In the genomic region with DNA sequence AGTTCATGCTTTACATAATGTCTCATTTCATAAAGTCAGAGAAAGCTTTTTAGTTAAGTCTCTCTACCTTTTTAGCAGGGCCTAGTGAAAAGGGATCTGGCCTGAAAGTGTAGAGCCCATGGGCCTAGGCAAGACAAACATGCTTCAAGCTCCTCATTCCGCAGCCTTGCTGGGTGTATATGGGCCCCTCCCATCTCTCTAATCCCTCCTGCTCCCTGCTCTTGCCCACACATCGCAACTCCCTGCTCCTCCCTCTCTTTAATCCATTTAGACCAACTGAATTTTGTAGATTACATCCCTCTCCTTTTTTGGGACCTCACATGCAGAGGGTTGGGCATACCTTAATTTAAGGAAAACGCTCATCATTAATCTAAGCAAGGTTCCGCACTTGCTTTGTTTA, we compare ENCODE assay signal across 1 cellular context.
TF ChIP-seq lines count a peak whose summit lies in the region.

No MANE protein-coding gene starts in this region.

TF ChIP-seq in GM23338, 12 proteins besides CTCF, POLR2A, EP300 and RAD21 (continued from another document):
- TF ChIP-seq, protein P1, sequence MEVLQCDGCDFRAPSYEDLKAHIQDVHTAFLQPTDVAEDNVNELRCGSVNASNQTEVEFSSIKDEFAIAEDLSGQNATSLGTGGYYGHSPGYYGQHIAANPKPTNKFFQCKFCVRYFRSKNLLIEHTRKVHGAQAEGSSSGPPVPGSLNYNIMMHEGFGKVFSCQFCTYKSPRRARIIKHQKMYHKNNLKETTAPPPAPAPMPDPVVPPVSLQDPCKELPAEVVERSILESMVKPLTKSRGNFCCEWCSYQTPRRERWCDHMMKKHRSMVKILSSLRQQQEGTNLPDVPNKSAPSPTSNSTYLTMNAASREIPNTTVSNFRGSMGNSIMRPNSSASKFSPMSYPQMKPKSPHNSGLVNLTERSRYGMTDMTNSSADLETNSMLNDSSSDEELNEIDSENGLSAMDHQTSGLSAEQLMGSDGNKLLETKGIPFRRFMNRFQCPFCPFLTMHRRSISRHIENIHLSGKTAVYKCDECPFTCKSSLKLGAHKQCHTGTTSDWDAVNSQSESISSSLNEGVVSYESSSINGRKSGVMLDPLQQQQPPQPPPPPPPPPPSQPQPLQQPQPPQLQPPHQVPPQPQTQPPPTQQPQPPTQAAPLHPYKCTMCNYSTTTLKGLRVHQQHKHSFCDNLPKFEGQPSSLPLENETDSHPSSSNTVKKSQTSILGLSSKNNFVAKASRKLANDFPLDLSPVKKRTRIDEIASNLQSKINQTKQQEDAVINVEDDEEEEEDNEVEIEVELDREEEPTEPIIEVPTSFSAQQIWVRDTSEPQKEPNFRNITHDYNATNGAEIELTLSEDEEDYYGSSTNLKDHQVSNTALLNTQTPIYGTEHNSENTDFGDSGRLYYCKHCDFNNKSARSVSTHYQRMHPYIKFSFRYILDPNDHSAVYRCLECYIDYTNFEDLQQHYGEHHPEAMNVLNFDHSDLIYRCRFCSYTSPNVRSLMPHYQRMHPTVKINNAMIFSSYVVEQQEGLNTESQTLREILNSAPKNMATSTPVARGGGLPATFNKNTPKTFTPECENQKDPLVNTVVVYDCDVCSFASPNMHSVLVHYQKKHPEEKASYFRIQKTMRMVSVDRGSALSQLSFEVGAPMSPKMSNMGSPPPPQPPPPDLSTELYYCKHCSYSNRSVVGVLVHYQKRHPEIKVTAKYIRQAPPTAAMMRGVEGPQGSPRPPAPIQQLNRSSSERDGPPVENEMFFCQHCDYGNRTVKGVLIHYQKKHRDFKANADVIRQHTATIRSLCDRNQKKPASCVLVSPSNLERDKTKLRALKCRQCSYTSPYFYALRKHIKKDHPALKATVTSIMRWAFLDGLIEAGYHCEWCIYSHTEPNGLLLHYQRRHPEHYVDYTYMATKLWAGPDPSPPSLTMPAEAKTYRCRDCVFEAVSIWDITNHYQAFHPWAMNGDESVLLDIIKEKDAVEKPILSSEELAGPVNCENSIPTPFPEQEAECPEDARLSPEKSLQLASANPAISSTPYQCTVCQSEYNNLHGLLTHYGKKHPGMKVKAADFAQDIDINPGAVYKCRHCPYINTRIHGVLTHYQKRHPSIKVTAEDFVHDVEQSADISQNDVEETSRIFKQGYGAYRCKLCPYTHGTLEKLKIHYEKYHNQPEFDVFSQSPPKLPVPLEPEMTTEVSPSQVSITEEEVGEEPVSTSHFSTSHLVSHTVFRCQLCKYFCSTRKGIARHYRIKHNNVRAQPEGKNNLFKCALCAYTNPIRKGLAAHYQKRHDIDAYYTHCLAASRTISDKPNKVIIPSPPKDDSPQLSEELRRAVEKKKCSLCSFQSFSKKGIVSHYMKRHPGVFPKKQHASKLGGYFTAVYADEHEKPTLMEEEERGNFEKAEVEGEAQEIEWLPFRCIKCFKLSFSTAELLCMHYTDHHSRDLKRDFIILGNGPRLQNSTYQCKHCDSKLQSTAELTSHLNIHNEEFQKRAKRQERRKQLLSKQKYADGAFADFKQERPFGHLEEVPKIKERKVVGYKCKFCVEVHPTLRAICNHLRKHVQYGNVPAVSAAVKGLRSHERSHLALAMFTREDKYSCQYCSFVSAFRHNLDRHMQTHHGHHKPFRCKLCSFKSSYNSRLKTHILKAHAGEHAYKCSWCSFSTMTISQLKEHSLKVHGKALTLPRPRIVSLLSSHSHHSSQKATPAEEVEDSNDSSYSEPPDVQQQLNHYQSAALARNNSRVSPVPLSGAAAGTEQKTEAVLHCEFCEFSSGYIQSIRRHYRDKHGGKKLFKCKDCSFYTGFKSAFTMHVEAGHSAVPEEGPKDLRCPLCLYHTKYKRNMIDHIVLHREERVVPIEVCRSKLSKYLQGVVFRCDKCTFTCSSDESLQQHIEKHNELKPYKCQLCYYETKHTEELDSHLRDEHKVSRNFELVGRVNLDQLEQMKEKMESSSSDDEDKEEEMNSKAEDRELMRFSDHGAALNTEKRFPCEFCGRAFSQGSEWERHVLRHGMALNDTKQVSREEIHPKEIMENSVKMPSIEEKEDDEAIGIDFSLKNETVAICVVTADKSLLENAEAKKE (CRISPR knock-in tag; IDR thresholded peaks at IDR 0.05): no peak
- no peak for TF ChIP-seq EZH2phosphoT487 (IDR thresholded peaks at IDR 0.05; ENCODE audit: unreplicated experiment)
- TF ChIP-seq ZNF114 (CRISPR knock-in tag; IDR thresholded peaks at IDR 0.05): no peak
- TF ChIP-seq POLR2AphosphoS5 (IDR thresholded peaks at IDR 0.05; ENCODE audit: low read depth): no peak
- TF ChIP-seq JUNB (IDR thresholded peaks at IDR 0.05; ENCODE audit: unreplicated experiment): no peak
- no peak for TF ChIP-seq CREB1 (CRISPR knock-in tag; IDR thresholded peaks at IDR 0.05; ENCODE audit: low read depth)
